ENCODE assay signal across 9 cellular contexts in genomic region chr15:38670142-38671002, GRCh38.
DNase-seq lines count a peak whose midpoint lies in the region; ATAC-seq lines count a peak whose summit lies in the region.
"Had no signal": no experiment of that assay in that cellular context is flagged by ENCODE, and none has a peak within 500 bp of the region (broad histone marks: within the 10 kb centered on the region; RNA-seq: fewer than 3 reads in every experiment).

No MANE protein-coding gene starts in this region.

- no peaks in the 10 kb centered on the region for H3K27me3 Mint-ChIP-seq in activated T-helper 1 cell treated with anti-CD3 and anti-CD28 coated beads, Interleukin-12 subunit alpha, Interleukin-12 subunit beta, Interleukin-2, Interleukin-4 antibody, amounts not matched to agents 30 ng/mL and 10 ng/mL and 1 ng/mL, durations not matched to agents 14 hours and 24 hours and 36 hours (ENCODE audit: insufficient read depth)

- ATAC-seq in GM19463 (IDR thresholded peaks at IDR 0.05; ENCODE audit: unreplicated experiment): peak; percentile 29
- peak; percentile 41 for ATAC-seq in HG03342 (IDR thresholded peaks at IDR 0.05; ENCODE audit: unreplicated experiment)
- peak; percentile 81 for ATAC-seq in stimulated activated effector memory CD8-positive, alpha-beta T cell treated with anti-CD3 and anti-CD28 coated beads, Interleukin-12 subunit alpha, Interleukin-12 subunit beta, amount 100 ng/mL, for 72 hours

- peaks cover 12% of the 10 kb centered on the region for H3K36me3 Mint-ChIP-seq in activated T-helper 1 cell treated with anti-CD3 and anti-CD28 coated beads, Interleukin-12 subunit alpha, Interleukin-12 subunit beta, Interleukin-2, Interleukin-4 antibody, amounts not matched to agents 30 ng/mL and 10 ng/mL and 1 ng/mL, durations not matched to agents 14 hours and 24 hours and 36 hours (ENCODE audit: low read depth)
- peaks cover 6% of the 10 kb centered on the region for H3K36me3 Mint-ChIP-seq in stimulated activated effector memory CD8-positive, alpha-beta T cell treated with anti-CD3 and anti-CD28 coated beads, Interleukin-12 subunit alpha, Interleukin-12 subunit beta, amount 100 ng/mL, for 72 hours

- DNase-seq in activated T-helper 1 cell treated with anti-CD3 and anti-CD28 coated beads, Interleukin-12 subunit alpha, Interleukin-12 subunit beta, Interleukin-2, Interleukin-4 antibody, amounts not matched to agents 30 ng/mL and 10 ng/mL and 1 ng/mL, durations not matched to agents 14 hours and 24 hours and 36 hours (ENCODE audit: low spot score): peak; percentile 72
- peak in 1 of 2 donors; percentile 76 for DNase-seq in stimulated activated effector memory CD8-positive, alpha-beta T cell treated with anti-CD3 and anti-CD28 coated beads, Interleukin-12 subunit alpha, Interleukin-12 subunit beta, amount 100 ng/mL, for 72 hours (ENCODE audit: low spot score in 2 of 2)
- DNase-seq in D341Med (ENCODE audit: low spot score): no peak
- no peak for DNase-seq in foreskin melanocyte
- DNase-seq in NCI-H2107 (lab: John Stamatoyannopoulos, UW): no peak
- no peak for DNase-seq in hypothalamus (lab: John Stamatoyannopoulos, UW)
- DNase-seq: pancreas had no signal

- peak overlapping the region; percentile 71 for H3K4me3 Mint-ChIP-seq in activated T-helper 1 cell treated with anti-CD3 and anti-CD28 coated beads, Interleukin-12 subunit alpha, Interleukin-12 subunit beta, Interleukin-2, Interleukin-4 antibody, amounts not matched to agents 30 ng/mL and 10 ng/mL and 1 ng/mL, durations not matched to agents 14 hours and 24 hours and 36 hours
- peak overlapping the region; percentile 61 for H3K4me3 Mint-ChIP-seq in stimulated activated effector memory CD8-positive, alpha-beta T cell treated with anti-CD3 and anti-CD28 coated beads, Interleukin-12 subunit alpha, Interleukin-12 subunit beta, amount 100 ng/mL, for 72 hours

- peaks cover 8% of the 10 kb centered on the region for H3K9me3 Mint-ChIP-seq in activated T-helper 1 cell treated with anti-CD3 and anti-CD28 coated beads, Interleukin-12 subunit alpha, Interleukin-12 subunit beta, Interleukin-2, Interleukin-4 antibody, amounts not matched to agents 30 ng/mL and 10 ng/mL and 1 ng/mL, durations not matched to agents 14 hours and 24 hours and 36 hours
- no peaks in the 10 kb centered on the region for H3K9me3 Mint-ChIP-seq in stimulated activated effector memory CD8-positive, alpha-beta T cell treated with anti-CD3 and anti-CD28 coated beads, Interleukin-12 subunit alpha, Interleukin-12 subunit beta, amount 100 ng/mL, for 72 hours

- H3K4me1 Mint-ChIP-seq in activated T-helper 1 cell treated with anti-CD3 and anti-CD28 coated beads, Interleukin-12 subunit alpha, Interleukin-12 subunit beta, Interleukin-2, Interleukin-4 antibody, amounts not matched to agents 30 ng/mL and 10 ng/mL and 1 ng/mL, durations not matched to agents 14 hours and 24 hours and 36 hours (ENCODE audit: low read depth): peaks cover 85% of the 10 kb centered on the region
- peaks cover 77% of the 10 kb centered on the region for H3K4me1 Mint-ChIP-seq in stimulated activated effector memory CD8-positive, alpha-beta T cell treated with anti-CD3 and anti-CD28 coated beads, Interleukin-12 subunit alpha, Interleukin-12 subunit beta, amount 100 ng/mL, for 72 hours

- H3K27ac Mint-ChIP-seq in activated T-helper 1 cell treated with anti-CD3 and anti-CD28 coated beads, Interleukin-12 subunit alpha, Interleukin-12 subunit beta, Interleukin-2, Interleukin-4 antibody, amounts not matched to agents 30 ng/mL and 10 ng/mL and 1 ng/mL, durations not matched to agents 14 hours and 24 hours and 36 hours: peak overlapping the region; percentile 93
- peak overlapping the region; percentile 95 for H3K27ac Mint-ChIP-seq in stimulated activated effector memory CD8-positive, alpha-beta T cell treated with anti-CD3 and anti-CD28 coated beads, Interleukin-12 subunit alpha, Interleukin-12 subunit beta, amount 100 ng/mL, for 72 hours

- intact Hi-C loops in activated T-helper 1 cell treated with anti-CD3 and anti-CD28 coated beads, Interleukin-12 subunit alpha, Interleukin-12 subunit beta, Interleukin-2, Interleukin-4 antibody, amounts not matched to agents 30 ng/mL and 10 ng/mL and 1 ng/mL, durations not matched to agents 14 hours and 24 hours and 36 hours (cut with micrococcal nuclease): loop anchor here (1.0 to 2.0 kb wide), 6 partner anchors 8 to 110 kb away; no protein-coding TSS in a partner anchor

Comparison
In these comparisons a context has a peak if more than half of its experiments do, and no peak if none do; other contexts are left out.
1. ATAC-seq: peak in every context shown above with its lines; median percentile 81 in stimulated activated effector memory CD8-positive, alpha-beta T cell treated with anti-CD3 and anti-CD28 coated beads, Interleukin-12 subunit alpha, Interleukin-12 subunit beta, amount 100 ng/mL, for 72 hours; 41 in HG03342; 29 in GM19463.